Comparison of ENCODE assay signal across 18 cellular contexts in genomic region chr3:196273655-196274054, GRCh38. TPM values are rescaled to one million over a fixed set of nuclear protein-coding genes. Genes with fewer than 3 reads are reported as not detected.
DNase-seq lines count a peak whose midpoint lies in the region; ATAC-seq and FAIRE-seq lines count a peak whose summit lies in the region.
"Had no signal": no experiment of that assay in that cellular context is flagged by ENCODE, and none has a peak within 500 bp of the region (broad histone marks: within the 10 kb centered on the region; RNA-seq: fewer than 3 reads in every experiment).

No MANE protein-coding gene starts in this region.

- peaks cover 54% of the 10 kb centered on the region for H3K36me3 Mint-ChIP-seq in activated naive CD4-positive, alpha-beta T cell treated with anti-CD3 and anti-CD28 coated beads, Interleukin-2, amount 10 ng/mL, durations not matched to agents 7 days and 5 days
- peaks cover 49% of the 10 kb centered on the region for H3K36me3 Mint-ChIP-seq in T-helper 2 cell treated with Interferon-gamma antibody and Interleukin-4, amounts not matched to agents 5 μg/mL and 100 μg/mL, for 36 hours (ENCODE audit: low read depth)
- peaks cover 21% of the 10 kb centered on the region for H3K36me3 Mint-ChIP-seq in effector memory CD8-positive, alpha-beta T cell (ENCODE audit: insufficient read depth)

- H3K27ac Mint-ChIP-seq in activated naive CD4-positive, alpha-beta T cell treated with anti-CD3 and anti-CD28 coated beads, Interleukin-2, amount 10 ng/mL, durations not matched to agents 7 days and 5 days: peak overlapping the region; percentile 92
- peak overlapping the region; percentile 94 for H3K27ac Mint-ChIP-seq in T-helper 2 cell treated with Interferon-gamma antibody and Interleukin-4, amounts not matched to agents 5 μg/mL and 100 μg/mL, for 36 hours
- H3K27ac Mint-ChIP-seq in effector memory CD8-positive, alpha-beta T cell: peak overlapping the region; percentile 92 to 97

- peak; percentile 49 for DNase-seq in activated naive CD4-positive, alpha-beta T cell treated with anti-CD3 and anti-CD28 coated beads, Interleukin-2, amount 10 ng/mL, durations not matched to agents 7 days and 5 days
- no peak for DNase-seq in activated naive CD4-positive, alpha-beta T cell treated with anti-CD3 and anti-CD28 coated beads, Interleukin-2, amount 50 U/mL, for 16 hours
- no peak for DNase-seq in T-helper 2 cell treated with Interferon-gamma antibody and Interleukin-4, amounts not matched to agents 5 μg/mL and 100 μg/mL, for 36 hours (ENCODE audit: low spot score)
- peak in 1 of 3 experiments; percentile 12 for DNase-seq in effector memory CD8-positive, alpha-beta T cell
- DNase-seq in small intestine: no peak
- DNase-seq in effector CD4-positive, alpha-beta T cell: no peak
- DNase-seq in DMS79 (lab: John Stamatoyannopoulos, UW): no peak
- DNase-seq in iPS-NIHi11 (ENCODE audit: low spot score): no peak
- DNase-seq: activated B cell treated with CpG ODN at 0.5 μM for 24 hours; activated effector memory CD4-positive, alpha-beta T cell treated with Interleukin-2 at 50 U/mL for 16 hours; brain microvascular endothelial cell; dorsolateral prefrontal cortex; NCI-H187 treated with DMSO at 0.1 percent for 48 hours; NCI-H524; PC-9 had no signal

- H3K4me3 ChIP-seq in small intestine (ENCODE audit: low read depth in 1 of 2, low read length in 2 of 2): no peak overlapping the region
- H3K4me3 ChIP-seq: dorsolateral prefrontal cortex, lung, PC-9 had no signal

- H3K4me3 Mint-ChIP-seq in activated naive CD4-positive, alpha-beta T cell treated with anti-CD3 and anti-CD28 coated beads, Interleukin-2, amount 10 ng/mL, durations not matched to agents 7 days and 5 days: peak overlapping the region; percentile 35
- peak overlapping the region; percentile 54 for H3K4me3 Mint-ChIP-seq in T-helper 2 cell treated with Interferon-gamma antibody and Interleukin-4, amounts not matched to agents 5 μg/mL and 100 μg/mL, for 36 hours
- peak overlapping the region; percentile 73 to 83 for H3K4me3 Mint-ChIP-seq in effector memory CD8-positive, alpha-beta T cell
- H3K4me3 Mint-ChIP-seq: neural crest cell had no signal

- ATAC-seq in effector memory CD8-positive, alpha-beta T cell (replicated peaks): no peak

- CTCF ChIA-PET in activated naive CD4-positive, alpha-beta T cell treated with anti-CD3 and anti-CD28 coated beads, Interleukin-2, amount 10 ng/mL, durations not matched to agents 7 days and 5 days (lab: Charles Lee): interaction anchor here (1.7 kb wide), 1 partner anchor 255 kb away, joined by 5 read pairs; no protein-coding TSS in a partner anchor

- no peaks in the 10 kb centered on the region for H3K9me3 Mint-ChIP-seq in activated naive CD4-positive, alpha-beta T cell treated with anti-CD3 and anti-CD28 coated beads, Interleukin-2, amount 10 ng/mL, durations not matched to agents 7 days and 5 days
- H3K9me3 Mint-ChIP-seq in T-helper 2 cell treated with Interferon-gamma antibody and Interleukin-4, amounts not matched to agents 5 μg/mL and 100 μg/mL, for 36 hours: no peaks in the 10 kb centered on the region
- peaks cover 0 to 1% of the 10 kb centered on the region in 2 donors for H3K9me3 Mint-ChIP-seq in effector memory CD8-positive, alpha-beta T cell
- H3K9me3 Mint-ChIP-seq: activated B cell treated with CpG ODN at 0.5 μM for 24 hours, neural crest cell had no signal

- peaks cover 69% of the 10 kb centered on the region for H3K4me1 Mint-ChIP-seq in activated naive CD4-positive, alpha-beta T cell treated with anti-CD3 and anti-CD28 coated beads, Interleukin-2, amount 10 ng/mL, durations not matched to agents 7 days and 5 days
- H3K4me1 Mint-ChIP-seq in T-helper 2 cell treated with Interferon-gamma antibody and Interleukin-4, amounts not matched to agents 5 μg/mL and 100 μg/mL, for 36 hours (ENCODE audit: low read depth): peaks cover 55% of the 10 kb centered on the region
- peaks cover 33 to 34% of the 10 kb centered on the region in 2 donors for H3K4me1 Mint-ChIP-seq in effector memory CD8-positive, alpha-beta T cell (ENCODE audit: low read depth in 2 of 2)

- whole genome bisulfite sequencing in small intestine, 3 donors: 96 to 99% (median 97%) methylated on average over 12 of the region's 12 CpGs

- no peaks in the 10 kb centered on the region for H3K27me3 ChIP-seq in small intestine (ENCODE audit: control insufficient read depth in 2 of 2, insufficient read depth in 2 of 2, low read length in 2 of 2)
- H3K27me3 ChIP-seq: brain microvascular endothelial cell, dorsolateral prefrontal cortex had no signal

- FAIRE-seq in small intestine (lab: Jason Lieb, UNC): no peak
- FAIRE-seq: GM18507 had no signal

- peak overlapping the region; percentile 36 to 77 for H3K27ac ChIP-seq in small intestine (ENCODE audit: low read depth in 1 of 2, low read length in 1 of 2)
- H3K27ac ChIP-seq: brain microvascular endothelial cell, dorsolateral prefrontal cortex had no signal

- H3K9me3 ChIP-seq in small intestine (ENCODE audit: control insufficient read depth, low read depth): no peaks in the 10 kb centered on the region

- H3K36me3 ChIP-seq in small intestine (ENCODE audit: control insufficient read depth in 2 of 2, insufficient read depth in 2 of 2, low read length in 2 of 2): peaks cover 4 to 19% of the 10 kb centered on the region in 2 donors

- peaks cover 0 to 4% of the 10 kb centered on the region in 2 donors for H3K4me1 ChIP-seq in small intestine (ENCODE audit: control insufficient read depth in 2 of 2, insufficient read depth in 1 of 2, low read depth in 1 of 2, low read length in 1 of 2)

- H3K27me3 Mint-ChIP-seq in activated naive CD4-positive, alpha-beta T cell treated with anti-CD3 and anti-CD28 coated beads, Interleukin-2, amount 10 ng/mL, durations not matched to agents 7 days and 5 days: no peaks in the 10 kb centered on the region
- H3K27me3 Mint-ChIP-seq in T-helper 2 cell treated with Interferon-gamma antibody and Interleukin-4, amounts not matched to agents 5 μg/mL and 100 μg/mL, for 36 hours (ENCODE audit: low read depth): no peaks in the 10 kb centered on the region
- H3K27me3 Mint-ChIP-seq in effector memory CD8-positive, alpha-beta T cell: no peaks in the 10 kb centered on the region
- H3K27me3 Mint-ChIP-seq: activated B cell treated with CpG ODN at 0.5 μM for 24 hours had no signal

RNA-seq across cellular contexts. Expression of gene PCYT1A, which starts 13.9 kb away (rescaled TPM):
- 10 to 100 TPM; 47.0 to 92.8 (median 48.9) TPM for polyA plus RNA-seq in small intestine

RNA-seq across cellular contexts. Expression of gene DYNLT2B, which starts 44.4 kb away (rescaled TPM):
- polyA plus RNA-seq in small intestine: 10 to 100 TPM in 1 of 3 donors, 1 to 10 TPM in 2; 4.0 to 10.2 (median 6.2) TPM

RNA-seq across cellular contexts. Expression of gene SLC51A, which starts 57.3 kb away (rescaled TPM):
- 100 to 1,000 TPM in 2 of 3 donors, 10 to 100 TPM in 1; 25.0 to 143 (median 117) TPM for polyA plus RNA-seq in small intestine
